8 cellular contexts compared by ENCODE assay signal in the genomic region with DNA sequence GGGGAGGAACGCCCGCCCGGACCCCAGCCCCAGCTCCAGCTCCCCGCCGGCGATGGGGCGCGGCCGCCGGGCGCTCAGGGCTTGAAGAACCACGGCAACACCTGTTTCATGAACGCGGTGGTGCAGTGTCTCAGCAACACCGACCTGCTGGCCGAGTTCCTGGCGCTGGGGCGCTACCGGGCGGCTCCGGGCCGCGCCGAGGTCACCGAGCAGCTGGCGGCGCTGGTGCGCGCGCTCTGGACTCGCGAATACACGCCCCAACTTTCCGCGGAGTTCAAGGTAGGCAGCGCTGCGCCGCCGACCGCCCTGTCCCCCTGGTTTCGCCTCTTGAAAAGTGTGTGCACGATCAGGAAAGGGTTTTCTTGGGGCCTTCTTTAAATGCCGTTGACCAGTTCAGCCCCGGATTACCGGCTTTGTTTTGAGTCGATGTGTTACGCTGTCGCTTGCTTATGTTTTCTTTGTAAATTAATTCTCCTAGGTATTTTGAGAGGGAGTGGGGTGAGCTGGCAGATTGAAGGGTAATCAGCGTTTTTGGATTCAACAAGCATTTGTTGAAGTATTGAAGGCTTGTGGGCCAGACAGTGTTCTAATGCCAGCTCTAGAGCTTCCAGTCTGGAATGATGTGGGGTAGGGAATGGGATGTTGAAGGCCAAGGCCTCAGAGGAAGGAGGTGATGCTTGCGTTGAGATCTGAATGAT. TPM values are rescaled to one million over a fixed set of nuclear protein-coding genes. Genes with fewer than 3 reads are reported as not detected.
DNase-seq lines count a peak whose midpoint lies in the region; ATAC-seq, FAIRE-seq and TF ChIP-seq lines count a peak whose summit lies in the region.

No MANE protein-coding gene starts in this region.

- H3K4me3 Mint-ChIP-seq in activated CD4-positive, alpha-beta T cell treated with anti-CD3 and anti-CD28 coated beads, Interleukin-2, amount 10 ng/mL, durations not matched to agents 7 days and 5 days, result peak overlapping the region; percentile 61

- TF ChIP-seq CTCF in astrocyte of the spinal cord (IDR thresholded peaks at IDR 0.05; ENCODE audit: low read depth, low read length) (peak; percentile 12), kidney (IDR thresholded peaks at IDR 0.05; ENCODE audit: borderline replicate concordance, extremely low read depth, insufficient read depth) (peak; percentile 18)

- POLR2A ChIA-PET in activated CD4-positive, alpha-beta T cell treated with anti-CD3 and anti-CD28 coated beads, Interleukin-2, amount 10 ng/mL, durations not matched to agents 7 days and 5 days (lab: Charles Lee), result no interaction called here

- no peak for FAIRE-seq in kidney (lab: Jason Lieb, UNC)

- peak; percentile 8 for DNase-seq in activated CD4-positive, alpha-beta T cell treated with anti-CD3 and anti-CD28 coated beads, Interleukin-2, amount 10 ng/mL, durations not matched to agents 7 days and 5 days
- DNase-seq in activated CD4-positive, alpha-beta T cell treated with anti-CD3 and anti-CD28 coated beads, Interleukin-2, amount 50 U/mL, for 1 hour, result no peak
- DNase-seq in NCI-H526 treated with DMSO at 0.1 percent for 48 hours (lab: John Stamatoyannopoulos, UW) (peak; percentile 54), astrocyte of the spinal cord (ENCODE audit: low read depth, low spot score) (peak; percentile 36), kidney (peak; percentile 81), cortex of kidney (lab: John Stamatoyannopoulos, UW) (no peak)
- DNase-seq in stimulated activated CD8-positive, alpha-beta memory T cell treated with anti-CD3 and anti-CD28 coated beads, Interleukin-4, amount 100 ng/mL, for 48 hours, result peak; percentile 54

- H3K9ac ChIP-seq in kidney (ENCODE audit: low read length in 2 of 2), result peak overlapping the region; percentile 14 to 59

- peaks cover 20% of the 10 kb centered on the region for H3K4me1 Mint-ChIP-seq in activated CD4-positive, alpha-beta T cell treated with anti-CD3 and anti-CD28 coated beads, Interleukin-2, amount 10 ng/mL, durations not matched to agents 7 days and 5 days

- no peaks in the 10 kb centered on the region for H3K9me3 Mint-ChIP-seq in activated CD4-positive, alpha-beta T cell treated with anti-CD3 and anti-CD28 coated beads, Interleukin-2, amount 10 ng/mL, durations not matched to agents 7 days and 5 days

- no peak for ATAC-seq in HG02642 (IDR thresholded peaks at IDR 0.05; ENCODE audit: poor library complexity, unreplicated experiment)

- CTCF ChIA-PET in activated CD4-positive, alpha-beta T cell treated with anti-CD3 and anti-CD28 coated beads, Interleukin-2, amount 10 ng/mL, durations not matched to agents 7 days and 5 days (lab: Charles Lee), result no interaction called here

- H3K36me3 Mint-ChIP-seq in activated CD4-positive, alpha-beta T cell treated with anti-CD3 and anti-CD28 coated beads, Interleukin-2, amount 10 ng/mL, durations not matched to agents 7 days and 5 days (ENCODE audit: low read depth), result no peaks in the 10 kb centered on the region

- no peaks in the 10 kb centered on the region for H3K36me3 ChIP-seq in kidney (ENCODE audit: control insufficient read depth in 1 of 2, insufficient read depth in 2 of 2, low read length in 2 of 2)

- H3K4me3 ChIP-seq in astrocyte of the spinal cord (ENCODE audit: low read depth, low read length), result peak overlapping the region; percentile 56
- peak overlapping the region; percentile 50 to 81 for H3K4me3 ChIP-seq in kidney (ENCODE audit: low read length in 2 of 2)

- peak overlapping the region; percentile 92 to 96 for H3K27ac ChIP-seq in kidney (ENCODE audit: low read depth in 2 of 2, low read length in 2 of 2)

- H3K27ac Mint-ChIP-seq in activated CD4-positive, alpha-beta T cell treated with anti-CD3 and anti-CD28 coated beads, Interleukin-2, amount 10 ng/mL, durations not matched to agents 7 days and 5 days, result no peak overlapping the region

- H3K4me1 ChIP-seq in kidney (ENCODE audit: control insufficient read depth in 1 of 2, insufficient read depth in 1 of 2, low read depth in 1 of 2, low read length in 2 of 2), result peaks cover 0 to 6% of the 10 kb centered on the region in 2 donors

- peaks cover 53% of the 10 kb centered on the region for H3K27me3 Mint-ChIP-seq in activated CD4-positive, alpha-beta T cell treated with anti-CD3 and anti-CD28 coated beads, Interleukin-2, amount 10 ng/mL, durations not matched to agents 7 days and 5 days

- intact Hi-C loops in kidney (cut with DNase I), result no loop called here

- in situ Hi-C loops in astrocyte of the spinal cord (cut with HindIII; ENCODE audit: low sequenced_read_pairs), result no loop called here

- no peaks in the 10 kb centered on the region for H3K9me3 ChIP-seq in kidney (ENCODE audit: control insufficient read depth in 1 of 2, low read length in 2 of 2)

RNA-seq across cellular contexts. Expression of a gene that starts 0.7 kb away (rescaled TPM):
- under 1 TPM; 0.25 to 0.30 TPM for total RNA-seq in activated CD4-positive, alpha-beta T cell treated with anti-CD3 and anti-CD28 coated beads, Interleukin-2, amount 10 ng/mL, durations not matched to agents 7 days and 5 days
- 7.8 TPM for total RNA-seq in kidney
- 1.9 TPM for polyA plus RNA-seq in kidney (ENCODE audit: insufficient read depth, low read depth, low replicate concordance)

Comparison
In these comparisons a context has a peak if more than half of its experiments do, and no peak if none do; other contexts are left out.
1. DNase-seq: peak in activated CD4-positive, alpha-beta T cell treated with anti-CD3 and anti-CD28 coated beads, Interleukin-2, amount 10 ng/mL, durations not matched to agents 7 days and 5 days (single experiment), NCI-H526 treated with DMSO at 0.1 percent for 48 hours (single experiment), astrocyte of the spinal cord (single experiment), kidney (single experiment) and stimulated activated CD8-positive, alpha-beta memory T cell treated with anti-CD3 and anti-CD28 coated beads, Interleukin-4, amount 100 ng/mL, for 48 hours (single experiment); none in activated CD4-positive, alpha-beta T cell treated with anti-CD3 and anti-CD28 coated beads, Interleukin-2, amount 50 U/mL, for 1 hour (single experiment) and cortex of kidney (single experiment).